In the genomic region with DNA sequence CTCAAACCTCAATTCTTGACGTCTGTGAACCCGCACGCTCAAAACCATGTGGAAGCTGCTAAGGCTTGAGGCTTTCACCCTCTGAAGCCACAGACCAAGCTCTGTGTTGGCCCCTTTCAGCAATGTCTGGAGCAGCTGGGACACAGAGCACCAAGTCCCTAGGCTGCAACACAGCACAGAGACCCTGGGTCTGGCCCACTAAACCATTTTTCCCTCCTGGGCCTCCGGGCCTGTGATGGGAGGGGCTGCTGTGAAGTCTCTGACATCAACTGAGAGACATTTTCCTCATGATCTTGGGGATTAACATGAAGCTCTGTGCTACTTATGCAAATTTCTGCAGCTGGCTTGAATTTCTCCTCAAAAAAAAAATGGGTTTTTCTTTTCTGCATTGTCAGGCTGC, we compare ENCODE assay signal across 11 cellular contexts.
"Had no signal": no experiment of that assay in that cellular context is flagged by ENCODE, and none has a peak within 500 bp of the region (broad histone marks: within the 10 kb centered on the region; RNA-seq: fewer than 3 reads in every experiment).

No MANE protein-coding gene starts in this region.

- DNase-seq: GM23248, GOT3, H7, H9, HCEC 1CT, HFFc6 had no signal

- FAIRE-seq: H1, H54 had no signal

- H3K27ac ChIP-seq: GM23248 had no signal

- H2AFZ ChIP-seq: GM23248, GM23338 had no signal

- H3K4me2 ChIP-seq: GM23338 had no signal

- H3K9ac ChIP-seq: GM23248 had no signal

- H3K4me1 ChIP-seq: HAP-1 had no signal

- H3K36me3 ChIP-seq: HAP-1 had no signal

- ATAC-seq: GM23338, HCT116 had no signal

- H3K4me3 ChIP-seq: GM23248, GM23338, HAP-1 had no signal
